1 cellular context compared by ENCODE assay signal in genomic region chr3:160754855-160755747, GRCh38.
TF ChIP-seq lines count a peak whose summit lies in the region.

No MANE protein-coding gene starts in this region.

TF ChIP-seq in HEK293, 187 proteins besides CTCF, POLR2A, EP300 and RAD21 (continued from another document and continues in another):
- TF ChIP-seq ZNF488 (tag by site-specific recombination; IDR thresholded peaks at IDR 0.05) (no peak), MYNN (tag by site-specific recombination; IDR thresholded peaks at IDR 0.05; ENCODE audit: borderline replicate concordance) (no peak), SP3 (tag by site-specific recombination; IDR thresholded peaks at IDR 0.05) (peak; percentile 50; the same call in 1 of the 2 replicates), ZNF184 (tag by site-specific recombination; IDR thresholded peaks at IDR 0.05) (0 out of 2 replicates have a peak, but pooled peaks have one; percentile 14), ZNF266 (tag by site-specific recombination; IDR thresholded peaks at IDR 0.05; ENCODE audit: low read depth) (no peak), ZFHX2 (tag by site-specific recombination; conservative IDR thresholded peaks at IDR 0.05) (no peak), ZBTB17 (tag by site-specific recombination; IDR thresholded peaks at IDR 0.05) (peak; percentile 83), KLF7 (tag by site-specific recombination; IDR thresholded peaks at IDR 0.05; ENCODE audit: borderline replicate concordance) (no peak), ZNF76 (tag by site-specific recombination; IDR thresholded peaks at IDR 0.05; ENCODE audit: borderline replicate concordance, low read depth) (peak; percentile 79), ZNF600 (tag by site-specific recombination; IDR thresholded peaks at IDR 0.05) (peak; percentile 72), GLI2 (tag by site-specific recombination; IDR thresholded peaks at IDR 0.05; ENCODE audit: borderline replicate concordance, low read depth) (no peak), ZBTB20 (tag by site-specific recombination; IDR thresholded peaks at IDR 0.05) (0 out of 2 replicates have a peak, but pooled peaks have one; percentile 38), PRDM4 (tag by site-specific recombination; IDR thresholded peaks at IDR 0.05) (no peak), ZNF114 (tag by site-specific recombination; IDR thresholded peaks at IDR 0.05) (no peak), ZBTB7A (tag by site-specific recombination; IDR thresholded peaks at IDR 0.05; ENCODE audit: low read depth) (0 out of 2 replicates have a peak, but pooled peaks have one; percentile 18), ZNF704 (tag by site-specific recombination; IDR thresholded peaks at IDR 0.05) (no peak), KLF8 (tag by site-specific recombination; IDR thresholded peaks at IDR 0.05) (0 out of 2 replicates have a peak, but pooled peaks have one; percentile 6), ZNF623 (tag by site-specific recombination; IDR thresholded peaks at IDR 0.05) (no peak), ZNF423 (tag by site-specific recombination; IDR thresholded peaks at IDR 0.05) (peak; percentile 90), ZSCAN30 (tag by site-specific recombination; IDR thresholded peaks at IDR 0.05) (peak; percentile 98), SP7 (tag by site-specific recombination; IDR thresholded peaks at IDR 0.05) (peak; percentile 40), ZNF521 (tag by site-specific recombination; IDR thresholded peaks at IDR 0.05) (no peak), OVOL3 (tag by site-specific recombination; IDR thresholded peaks at IDR 0.05) (no peak), YY2 (tag by site-specific recombination; IDR thresholded peaks at IDR 0.05) (no peak), ZNF785 (tag by site-specific recombination; IDR thresholded peaks at IDR 0.05) (no peak), ZNF148 (tag by site-specific recombination; IDR thresholded peaks at IDR 0.05; ENCODE audit: borderline replicate concordance) (no peak)
- TF ChIP-seq, protein P1, sequence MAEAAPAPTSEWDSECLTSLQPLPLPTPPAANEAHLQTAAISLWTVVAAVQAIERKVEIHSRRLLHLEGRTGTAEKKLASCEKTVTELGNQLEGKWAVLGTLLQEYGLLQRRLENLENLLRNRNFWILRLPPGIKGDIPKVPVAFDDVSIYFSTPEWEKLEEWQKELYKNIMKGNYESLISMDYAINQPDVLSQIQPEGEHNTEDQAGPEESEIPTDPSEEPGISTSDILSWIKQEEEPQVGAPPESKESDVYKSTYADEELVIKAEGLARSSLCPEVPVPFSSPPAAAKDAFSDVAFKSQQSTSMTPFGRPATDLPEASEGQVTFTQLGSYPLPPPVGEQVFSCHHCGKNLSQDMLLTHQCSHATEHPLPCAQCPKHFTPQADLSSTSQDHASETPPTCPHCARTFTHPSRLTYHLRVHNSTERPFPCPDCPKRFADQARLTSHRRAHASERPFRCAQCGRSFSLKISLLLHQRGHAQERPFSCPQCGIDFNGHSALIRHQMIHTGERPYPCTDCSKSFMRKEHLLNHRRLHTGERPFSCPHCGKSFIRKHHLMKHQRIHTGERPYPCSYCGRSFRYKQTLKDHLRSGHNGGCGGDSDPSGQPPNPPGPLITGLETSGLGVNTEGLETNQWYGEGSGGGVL (tag by site-specific recombination; IDR thresholded peaks at IDR 0.05) = peak; percentile 67
- TF ChIP-seq, protein P2, sequence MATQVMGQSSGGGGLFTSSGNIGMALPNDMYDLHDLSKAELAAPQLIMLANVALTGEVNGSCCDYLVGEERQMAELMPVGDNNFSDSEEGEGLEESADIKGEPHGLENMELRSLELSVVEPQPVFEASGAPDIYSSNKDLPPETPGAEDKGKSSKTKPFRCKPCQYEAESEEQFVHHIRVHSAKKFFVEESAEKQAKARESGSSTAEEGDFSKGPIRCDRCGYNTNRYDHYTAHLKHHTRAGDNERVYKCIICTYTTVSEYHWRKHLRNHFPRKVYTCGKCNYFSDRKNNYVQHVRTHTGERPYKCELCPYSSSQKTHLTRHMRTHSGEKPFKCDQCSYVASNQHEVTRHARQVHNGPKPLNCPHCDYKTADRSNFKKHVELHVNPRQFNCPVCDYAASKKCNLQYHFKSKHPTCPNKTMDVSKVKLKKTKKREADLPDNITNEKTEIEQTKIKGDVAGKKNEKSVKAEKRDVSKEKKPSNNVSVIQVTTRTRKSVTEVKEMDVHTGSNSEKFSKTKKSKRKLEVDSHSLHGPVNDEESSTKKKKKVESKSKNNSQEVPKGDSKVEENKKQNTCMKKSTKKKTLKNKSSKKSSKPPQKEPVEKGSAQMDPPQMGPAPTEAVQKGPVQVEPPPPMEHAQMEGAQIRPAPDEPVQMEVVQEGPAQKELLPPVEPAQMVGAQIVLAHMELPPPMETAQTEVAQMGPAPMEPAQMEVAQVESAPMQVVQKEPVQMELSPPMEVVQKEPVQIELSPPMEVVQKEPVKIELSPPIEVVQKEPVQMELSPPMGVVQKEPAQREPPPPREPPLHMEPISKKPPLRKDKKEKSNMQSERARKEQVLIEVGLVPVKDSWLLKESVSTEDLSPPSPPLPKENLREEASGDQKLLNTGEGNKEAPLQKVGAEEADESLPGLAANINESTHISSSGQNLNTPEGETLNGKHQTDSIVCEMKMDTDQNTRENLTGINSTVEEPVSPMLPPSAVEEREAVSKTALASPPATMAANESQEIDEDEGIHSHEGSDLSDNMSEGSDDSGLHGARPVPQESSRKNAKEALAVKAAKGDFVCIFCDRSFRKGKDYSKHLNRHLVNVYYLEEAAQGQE (tag by site-specific recombination; IDR thresholded peaks at IDR 0.05) = no peak; the same call in 1 of the 2 replicates
- TF ChIP-seq, protein P3, sequence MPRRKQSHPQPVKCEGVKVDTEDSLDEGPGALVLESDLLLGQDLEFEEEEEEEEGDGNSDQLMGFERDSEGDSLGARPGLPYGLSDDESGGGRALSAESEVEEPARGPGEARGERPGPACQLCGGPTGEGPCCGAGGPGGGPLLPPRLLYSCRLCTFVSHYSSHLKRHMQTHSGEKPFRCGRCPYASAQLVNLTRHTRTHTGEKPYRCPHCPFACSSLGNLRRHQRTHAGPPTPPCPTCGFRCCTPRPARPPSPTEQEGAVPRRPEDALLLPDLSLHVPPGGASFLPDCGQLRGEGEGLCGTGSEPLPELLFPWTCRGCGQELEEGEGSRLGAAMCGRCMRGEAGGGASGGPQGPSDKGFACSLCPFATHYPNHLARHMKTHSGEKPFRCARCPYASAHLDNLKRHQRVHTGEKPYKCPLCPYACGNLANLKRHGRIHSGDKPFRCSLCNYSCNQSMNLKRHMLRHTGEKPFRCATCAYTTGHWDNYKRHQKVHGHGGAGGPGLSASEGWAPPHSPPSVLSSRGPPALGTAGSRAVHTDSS (tag by site-specific recombination; IDR thresholded peaks at IDR 0.05) = no peak
- TF ChIP-seq, protein P4, sequence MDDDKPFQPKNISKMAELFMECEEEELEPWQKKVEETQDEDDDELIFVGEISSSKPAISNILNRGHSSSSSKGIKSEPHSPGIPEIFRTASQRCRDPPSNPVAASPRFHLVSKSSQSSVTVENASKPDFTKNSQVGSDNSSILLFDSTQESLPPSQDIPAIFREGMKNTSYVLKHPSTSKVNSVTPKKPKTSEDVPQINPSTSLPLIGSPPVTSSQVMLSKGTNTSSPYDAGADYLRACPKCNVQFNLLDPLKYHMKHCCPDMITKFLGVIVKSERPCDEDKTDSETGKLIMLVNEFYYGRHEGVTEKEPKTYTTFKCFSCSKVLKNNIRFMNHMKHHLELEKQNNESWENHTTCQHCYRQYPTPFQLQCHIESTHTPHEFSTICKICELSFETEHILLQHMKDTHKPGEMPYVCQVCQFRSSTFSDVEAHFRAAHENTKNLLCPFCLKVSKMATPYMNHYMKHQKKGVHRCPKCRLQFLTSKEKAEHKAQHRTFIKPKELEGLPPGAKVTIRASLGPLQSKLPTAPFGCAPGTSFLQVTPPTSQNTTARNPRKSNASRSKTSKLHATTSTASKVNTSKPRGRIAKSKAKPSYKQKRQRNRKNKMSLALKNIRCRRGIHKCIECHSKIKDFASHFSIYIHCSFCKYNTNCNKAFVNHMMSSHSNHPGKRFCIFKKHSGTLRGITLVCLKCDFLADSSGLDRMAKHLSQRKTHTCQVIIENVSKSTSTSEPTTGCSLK (tag by site-specific recombination; IDR thresholded peaks at IDR 0.05) = no peak
- TF ChIP-seq, protein P5, sequence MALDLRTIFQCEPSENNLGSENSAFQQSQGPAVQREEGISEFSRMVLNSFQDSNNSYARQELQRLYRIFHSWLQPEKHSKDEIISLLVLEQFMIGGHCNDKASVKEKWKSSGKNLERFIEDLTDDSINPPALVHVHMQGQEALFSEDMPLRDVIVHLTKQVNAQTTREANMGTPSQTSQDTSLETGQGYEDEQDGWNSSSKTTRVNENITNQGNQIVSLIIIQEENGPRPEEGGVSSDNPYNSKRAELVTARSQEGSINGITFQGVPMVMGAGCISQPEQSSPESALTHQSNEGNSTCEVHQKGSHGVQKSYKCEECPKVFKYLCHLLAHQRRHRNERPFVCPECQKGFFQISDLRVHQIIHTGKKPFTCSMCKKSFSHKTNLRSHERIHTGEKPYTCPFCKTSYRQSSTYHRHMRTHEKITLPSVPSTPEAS (tag by site-specific recombination; IDR thresholded peaks at IDR 0.05) = no peak
- TF ChIP-seq, protein P6, sequence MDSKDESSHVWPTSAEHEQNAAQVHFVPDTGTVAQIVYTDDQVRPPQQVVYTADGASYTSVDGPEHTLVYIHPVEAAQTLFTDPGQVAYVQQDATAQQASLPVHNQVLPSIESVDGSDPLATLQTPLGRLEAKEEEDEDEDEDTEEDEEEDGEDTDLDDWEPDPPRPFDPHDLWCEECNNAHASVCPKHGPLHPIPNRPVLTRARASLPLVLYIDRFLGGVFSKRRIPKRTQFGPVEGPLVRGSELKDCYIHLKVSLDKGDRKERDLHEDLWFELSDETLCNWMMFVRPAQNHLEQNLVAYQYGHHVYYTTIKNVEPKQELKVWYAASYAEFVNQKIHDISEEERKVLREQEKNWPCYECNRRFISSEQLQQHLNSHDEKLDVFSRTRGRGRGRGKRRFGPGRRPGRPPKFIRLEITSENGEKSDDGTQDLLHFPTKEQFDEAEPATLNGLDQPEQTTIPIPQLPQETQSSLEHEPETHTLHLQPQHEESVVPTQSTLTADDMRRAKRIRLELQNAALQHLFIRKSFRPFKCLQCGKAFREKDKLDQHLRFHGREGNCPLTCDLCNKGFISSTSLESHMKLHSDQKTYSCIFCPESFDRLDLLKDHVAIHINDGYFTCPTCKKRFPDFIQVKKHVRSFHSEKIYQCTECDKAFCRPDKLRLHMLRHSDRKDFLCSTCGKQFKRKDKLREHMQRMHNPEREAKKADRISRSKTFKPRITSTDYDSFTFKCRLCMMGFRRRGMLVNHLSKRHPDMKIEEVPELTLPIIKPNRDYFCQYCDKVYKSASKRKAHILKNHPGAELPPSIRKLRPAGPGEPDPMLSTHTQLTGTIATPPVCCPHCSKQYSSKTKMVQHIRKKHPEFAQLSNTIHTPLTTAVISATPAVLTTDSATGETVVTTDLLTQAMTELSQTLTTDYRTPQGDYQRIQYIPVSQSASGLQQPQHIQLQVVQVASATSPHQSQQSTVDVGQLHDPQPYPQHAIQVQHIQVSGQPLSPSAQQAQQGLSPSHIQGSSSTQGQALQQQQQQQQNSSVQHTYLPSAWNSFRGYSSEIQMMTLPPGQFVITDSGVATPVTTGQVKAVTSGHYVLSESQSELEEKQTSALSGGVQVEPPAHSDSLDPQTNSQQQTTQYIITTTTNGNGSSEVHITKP (tag by site-specific recombination; IDR thresholded peaks at IDR 0.05) = peak; percentile 99
